9 cellular contexts compared by ENCODE assay signal in the genomic region with DNA sequence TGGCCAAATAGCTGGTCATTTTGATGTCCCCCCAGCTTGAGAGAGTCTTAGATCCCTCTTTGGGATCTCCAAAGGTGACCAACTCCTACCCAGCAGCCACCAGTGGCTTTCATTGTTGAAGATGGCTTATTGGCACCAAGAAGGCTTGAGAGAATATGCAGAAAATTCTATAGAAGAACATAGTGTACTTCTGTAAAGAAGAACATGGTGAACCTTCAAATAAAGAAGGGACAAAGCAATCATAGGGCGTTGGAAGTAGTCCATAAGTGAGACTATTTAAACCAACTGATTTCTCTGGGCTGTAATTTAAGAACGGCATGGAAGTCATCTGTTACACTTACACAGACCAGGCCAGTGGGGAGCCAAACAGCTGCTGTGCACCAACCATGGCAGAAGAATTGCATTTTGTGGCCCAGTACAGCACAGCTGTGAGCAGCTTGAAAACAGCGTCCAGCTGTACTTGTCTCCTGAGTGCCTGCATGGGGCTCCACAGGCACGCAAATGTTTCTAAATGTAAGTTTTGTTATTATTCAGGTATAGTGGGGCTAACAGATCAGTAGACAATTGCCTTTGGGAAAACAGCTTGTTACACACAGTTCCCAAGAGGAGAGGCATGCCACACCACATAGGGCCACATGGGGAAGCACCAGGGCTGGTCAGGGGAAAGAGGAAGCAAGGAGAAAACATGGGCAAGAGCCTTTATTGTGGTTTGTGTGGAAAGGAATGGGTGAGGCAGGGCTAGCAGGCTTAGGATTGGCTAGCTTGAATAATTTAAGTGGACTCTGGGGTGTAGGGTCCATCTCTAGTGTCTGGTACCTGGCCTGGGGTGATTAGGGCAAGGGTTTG.
DNase-seq lines count a peak whose midpoint lies in the region; ATAC-seq and TF ChIP-seq lines count a peak whose summit lies in the region.
"Had no signal": no experiment of that assay in that cellular context is flagged by ENCODE, and none has a peak within 500 bp of the region (broad histone marks: within the 10 kb centered on the region; RNA-seq: fewer than 3 reads in every experiment).

No MANE protein-coding gene starts in this region.

- no peak for TF ChIP-seq CTCF in C4-2B (conservative IDR thresholded peaks at IDR 0.05)

- CTCF ChIA-PET in activated CD4-positive, alpha-beta T cell treated with anti-CD3 and anti-CD28 coated beads, Interleukin-2, amount 10 ng/mL, durations not matched to agents 7 days and 5 days (lab: Charles Lee), result interaction anchor here (0.6 kb wide), 1 partner anchor 143 kb away, joined by 3 read pairs; no protein-coding TSS in a partner anchor

- H3K27me3 Mint-ChIP-seq in activated CD4-positive, alpha-beta T cell treated with anti-CD3 and anti-CD28 coated beads, Interleukin-2, amount 10 ng/mL, durations not matched to agents 7 days and 5 days, result peaks cover 2% of the 10 kb centered on the region
- H3K27me3 Mint-ChIP-seq: CD4-positive, alpha-beta memory T cell had no signal

- no peaks in the 10 kb centered on the region for H3K36me3 Mint-ChIP-seq in activated CD4-positive, alpha-beta T cell treated with anti-CD3 and anti-CD28 coated beads, Interleukin-2, amount 10 ng/mL, durations not matched to agents 7 days and 5 days (ENCODE audit: low read depth)
- H3K36me3 Mint-ChIP-seq: CD4-positive, alpha-beta memory T cell had no signal

- H3K27ac Mint-ChIP-seq in activated CD4-positive, alpha-beta T cell treated with anti-CD3 and anti-CD28 coated beads, Interleukin-2, amount 10 ng/mL, durations not matched to agents 7 days and 5 days, result no peak overlapping the region
- H3K27ac Mint-ChIP-seq: CD4-positive, alpha-beta memory T cell had no signal

- no peaks in the 10 kb centered on the region for H3K4me1 Mint-ChIP-seq in activated CD4-positive, alpha-beta T cell treated with anti-CD3 and anti-CD28 coated beads, Interleukin-2, amount 10 ng/mL, durations not matched to agents 7 days and 5 days
- H3K4me1 Mint-ChIP-seq: CD4-positive, alpha-beta memory T cell had no signal

- DNase-seq in brain pericyte (ENCODE audit: low read depth, low spot score), result peak; percentile 27
- DNase-seq in activated CD4-positive, alpha-beta T cell treated with anti-CD3 and anti-CD28 coated beads, Interleukin-2, amount 10 ng/mL, durations not matched to agents 7 days and 5 days, result no peak
- DNase-seq in left colon, result no peak
- no peak for DNase-seq in NCI-H128 (lab: John Stamatoyannopoulos, UW; ENCODE audit: unreplicated experiment)
- DNase-seq in NCI-H1417 (lab: John Stamatoyannopoulos, UW), result no peak
- DNase-seq: CD4-positive, alpha-beta memory T cell had no signal

- no peaks in the 10 kb centered on the region for H3K9me3 Mint-ChIP-seq in activated CD4-positive, alpha-beta T cell treated with anti-CD3 and anti-CD28 coated beads, Interleukin-2, amount 10 ng/mL, durations not matched to agents 7 days and 5 days
- H3K9me3 Mint-ChIP-seq: CD4-positive, alpha-beta memory T cell had no signal

- H3K4me3 Mint-ChIP-seq in activated CD4-positive, alpha-beta T cell treated with anti-CD3 and anti-CD28 coated beads, Interleukin-2, amount 10 ng/mL, durations not matched to agents 7 days and 5 days, result no peak overlapping the region
- H3K4me3 Mint-ChIP-seq: CD4-positive, alpha-beta memory T cell had no signal

- H3K27ac ChIP-seq in C4-2B, result peak overlapping the region; percentile 20; the same call in 1 of the 2 replicates

- POLR2A ChIA-PET in activated CD4-positive, alpha-beta T cell treated with anti-CD3 and anti-CD28 coated beads, Interleukin-2, amount 10 ng/mL, durations not matched to agents 7 days and 5 days (lab: Charles Lee), result no interaction called here

- ATAC-seq in GM19455 (IDR thresholded peaks at IDR 0.05; ENCODE audit: unreplicated experiment) (peak; percentile 84), HG03139 (IDR thresholded peaks at IDR 0.05; ENCODE audit: unreplicated experiment) (peak; percentile 77), left colon (no peak)

- intact Hi-C loops in left colon (cut with DNase I, micrococcal nuclease), result no loop called here
